In genomic region chr6:41371992-41372525, GRCh38 we compare ENCODE assay signal across 8 cellular contexts. TPM values are rescaled to one million over a fixed set of nuclear protein-coding genes. Genes with fewer than 3 reads are reported as not detected.
DNase-seq lines count a peak whose midpoint lies in the region; ATAC-seq and TF ChIP-seq lines count a peak whose summit lies in the region.

No MANE protein-coding gene starts in this region.

- peak overlapping the region; percentile 16 for H3K27ac Mint-ChIP-seq in activated CD4-positive, alpha-beta T cell treated with anti-CD3 and anti-CD28 coated beads for 36 hours
- H3K27ac Mint-ChIP-seq in activated naive CD8-positive, alpha-beta T cell treated with anti-CD3 and anti-CD28 coated beads for 36 hours, result no peak overlapping the region

- POLR2A ChIA-PET in activated CD4-positive, alpha-beta T cell treated with anti-CD3 and anti-CD28 coated beads for 36 hours (lab: Charles Lee), result no interaction called here

- peaks cover 67% of the 10 kb centered on the region for H3K27me3 Mint-ChIP-seq in activated CD4-positive, alpha-beta T cell treated with anti-CD3 and anti-CD28 coated beads for 36 hours
- H3K27me3 Mint-ChIP-seq in activated naive CD8-positive, alpha-beta T cell treated with anti-CD3 and anti-CD28 coated beads for 36 hours, result peaks cover 87% of the 10 kb centered on the region

- 0 to 6% (median 1%) methylated on average over 21 to 34 of the region's 34 CpGs for WGBS in stomach, 5 donors

- H3K9me3 Mint-ChIP-seq in activated CD4-positive, alpha-beta T cell treated with anti-CD3 and anti-CD28 coated beads for 36 hours (ENCODE audit: low read depth), result no peaks in the 10 kb centered on the region
- H3K9me3 Mint-ChIP-seq in activated naive CD8-positive, alpha-beta T cell treated with anti-CD3 and anti-CD28 coated beads for 36 hours, result no peaks in the 10 kb centered on the region

- TF ChIP-seq CTCF in stomach (IDR thresholded peaks at IDR 0.05), result no peak

- H3K4me1 ChIP-seq in stomach, result peaks cover 47 to 65% (median 57%) of the 10 kb centered on the region in 4 donors

- H3K4me3 Mint-ChIP-seq in activated CD4-positive, alpha-beta T cell treated with anti-CD3 and anti-CD28 coated beads for 36 hours, result peak overlapping the region; percentile 58
- peak overlapping the region; percentile 74 for H3K4me3 Mint-ChIP-seq in activated naive CD8-positive, alpha-beta T cell treated with anti-CD3 and anti-CD28 coated beads for 36 hours

- intact Hi-C loops in activated CD4-positive, alpha-beta T cell treated with anti-CD3 and anti-CD28 coated beads for 36 hours (cut with DNase I, micrococcal nuclease), result loop anchor here in 1 of 2 experiments (5.0 kb wide), 1 partner anchor 135 kb away; no protein-coding TSS in a partner anchor
- intact Hi-C loops in stomach (cut with DNase I; ENCODE audit: low total_unique reads), result loop anchor here (5.0 kb wide), 2 partner anchors 220 to 305 kb away; no protein-coding TSS in a partner anchor

- peaks cover 29% of the 10 kb centered on the region for H3K4me1 Mint-ChIP-seq in activated CD4-positive, alpha-beta T cell treated with anti-CD3 and anti-CD28 coated beads for 36 hours
- peaks cover 31% of the 10 kb centered on the region for H3K4me1 Mint-ChIP-seq in activated naive CD8-positive, alpha-beta T cell treated with anti-CD3 and anti-CD28 coated beads for 36 hours

- no peaks in the 10 kb centered on the region for H3K36me3 ChIP-seq in stomach

- ATAC-seq in activated CD4-positive, alpha-beta T cell treated with anti-CD3 and anti-CD28 coated beads for 36 hours, result no peak
- no peak for ATAC-seq in GM18517 (IDR thresholded peaks at IDR 0.05; ENCODE audit: unreplicated experiment)
- no peak for ATAC-seq in HG02973 (IDR thresholded peaks at IDR 0.05; ENCODE audit: unreplicated experiment)

- H3K9me3 ChIP-seq in stomach, result no peaks in the 10 kb centered on the region

- no peaks in the 10 kb centered on the region for H3K36me3 Mint-ChIP-seq in activated CD4-positive, alpha-beta T cell treated with anti-CD3 and anti-CD28 coated beads for 36 hours (ENCODE audit: low read depth)
- H3K36me3 Mint-ChIP-seq in activated naive CD8-positive, alpha-beta T cell treated with anti-CD3 and anti-CD28 coated beads for 36 hours, result no peaks in the 10 kb centered on the region

- H3K27ac ChIP-seq in stomach, result peak overlapping the region; percentile 44 to 77 (median 64)

- CTCF ChIA-PET in activated CD4-positive, alpha-beta T cell treated with anti-CD3 and anti-CD28 coated beads for 36 hours (lab: Charles Lee), result interaction anchor here (0.6 to 1.4 kb wide), 6 partner anchors 11 to 314 kb away, joined by 3 to 5 read pairs (median 4); no protein-coding TSS in a partner anchor

- peak; percentile 34 for DNase-seq in activated CD4-positive, alpha-beta T cell treated with anti-CD3 and anti-CD28 coated beads for 36 hours
- no peak for DNase-seq in activated CD4-positive, alpha-beta T cell treated with anti-CD3 and anti-CD28 coated beads, Interleukin-2, amount 50 U/mL, for 4 hours
- DNase-seq in activated naive CD8-positive, alpha-beta T cell treated with anti-CD3 and anti-CD28 coated beads for 36 hours, result peak; percentile 23
- peak; percentile 53 for DNase-seq in iris pigment epithelial cell (ENCODE audit: low read depth)
- DNase-seq in stomach, result peak; percentile 46
- DNase-seq in GDM1 (lab: John Stamatoyannopoulos, UW), result no peak

- peak overlapping the region; percentile 36 to 54 (median 42) for H3K4me3 ChIP-seq in stomach

- no peak for TF ChIP-seq EP300 in stomach (IDR thresholded peaks at IDR 0.05)

- TF ChIP-seq POLR2A in stomach (IDR thresholded peaks at IDR 0.05), result no peak

- peaks cover 16 to 92% (median 57%) of the 10 kb centered on the region in 3 donors for H3K27me3 ChIP-seq in stomach

RNA-seq across cellular contexts. Expression of gene NCR2, which starts 36.7 kb away (rescaled TPM):
- not detected for total RNA-seq in activated CD4-positive, alpha-beta T cell treated with anti-CD3 and anti-CD28 coated beads for 36 hours
- under 1 TPM; 0.31 to 0.44 TPM for total RNA-seq in activated naive CD8-positive, alpha-beta T cell treated with anti-CD3 and anti-CD28 coated beads for 36 hours
- not detected for total RNA-seq in stomach
- polyA plus RNA-seq in stomach, result not detected

Comparison
In these comparisons a context has a peak if more than half of its experiments do, and no peak if none do; other contexts are left out.
1. DNase-seq: peak in activated CD4-positive, alpha-beta T cell treated with anti-CD3 and anti-CD28 coated beads for 36 hours (single experiment), activated naive CD8-positive, alpha-beta T cell treated with anti-CD3 and anti-CD28 coated beads for 36 hours (single experiment), iris pigment epithelial cell (single experiment) and stomach (single experiment); none in activated CD4-positive, alpha-beta T cell treated with anti-CD3 and anti-CD28 coated beads, Interleukin-2, amount 50 U/mL, for 4 hours (0 of 2) and GDM1 (single experiment).